ENCODE assay signal across 1 cellular context in the genomic region with DNA sequence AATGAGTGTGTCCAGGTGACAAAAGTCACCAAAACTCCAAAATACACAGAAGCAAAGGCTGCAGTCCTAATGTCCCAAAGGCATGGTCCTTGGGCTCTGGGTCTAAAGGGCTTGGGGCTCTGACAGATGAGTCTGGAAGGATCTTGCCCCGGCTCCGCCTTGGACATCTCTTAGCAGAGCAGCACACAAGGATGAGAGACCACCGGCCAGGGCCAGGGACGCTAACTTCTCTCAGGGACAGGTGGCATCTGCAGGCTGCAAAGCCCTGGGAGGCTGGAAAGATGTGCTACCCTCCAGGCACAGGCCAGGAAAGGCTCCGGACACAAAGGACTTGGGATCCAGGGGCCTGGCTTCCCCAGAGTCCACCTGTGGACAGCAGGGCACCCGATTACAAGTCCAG.
TF ChIP-seq lines count a peak whose summit lies in the region.

No MANE protein-coding gene starts in this region.

TF ChIP-seq in K562, 482 proteins besides CTCF, POLR2A, EP300 and RAD21:
- TF ChIP-seq TAF1 (IDR thresholded peaks at IDR 0.05; ENCODE audit: control insufficient read depth, extremely low read depth, insufficient read depth, low read length, severe bottlenecking) (no peak), GABPB1 (CRISPR knock-in tag; IDR thresholded peaks at IDR 0.05) (no peak), CBFA2T3 (IDR thresholded peaks at IDR 0.05) (no peak), SMARCC2 (IDR thresholded peaks at IDR 0.05; ENCODE audit: low read depth) (no peak), ZNF507 (tag; conservative IDR thresholded peaks at IDR 0.05) (no peak), RBBP5 (IDR thresholded peaks at IDR 0.05; ENCODE audit: borderline replicate concordance, insufficient read depth, low read length, poor library complexity, severe bottlenecking) (no peak), NFIC (IDR thresholded peaks at IDR 0.05) (no peak), ZNF551 (CRISPR knock-in tag; IDR thresholded peaks at IDR 0.05) (no peak)
- TF ChIP-seq, protein P1, sequence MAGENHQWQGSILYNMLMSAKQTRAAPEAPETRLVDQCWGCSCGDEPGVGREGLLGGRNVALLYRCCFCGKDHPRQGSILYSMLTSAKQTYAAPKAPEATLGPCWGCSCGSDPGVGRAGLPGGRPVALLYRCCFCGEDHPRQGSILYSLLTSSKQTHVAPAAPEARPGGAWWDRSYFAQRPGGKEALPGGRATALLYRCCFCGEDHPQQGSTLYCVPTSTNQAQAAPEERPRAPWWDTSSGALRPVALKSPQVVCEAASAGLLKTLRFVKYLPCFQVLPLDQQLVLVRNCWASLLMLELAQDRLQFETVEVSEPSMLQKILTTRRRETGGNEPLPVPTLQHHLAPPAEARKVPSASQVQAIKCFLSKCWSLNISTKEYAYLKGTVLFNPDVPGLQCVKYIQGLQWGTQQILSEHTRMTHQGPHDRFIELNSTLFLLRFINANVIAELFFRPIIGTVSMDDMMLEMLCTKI (IDR thresholded peaks at IDR 0.05; ENCODE audit: partially characterized antibody): no peak
- TF ChIP-seq, protein P2, sequence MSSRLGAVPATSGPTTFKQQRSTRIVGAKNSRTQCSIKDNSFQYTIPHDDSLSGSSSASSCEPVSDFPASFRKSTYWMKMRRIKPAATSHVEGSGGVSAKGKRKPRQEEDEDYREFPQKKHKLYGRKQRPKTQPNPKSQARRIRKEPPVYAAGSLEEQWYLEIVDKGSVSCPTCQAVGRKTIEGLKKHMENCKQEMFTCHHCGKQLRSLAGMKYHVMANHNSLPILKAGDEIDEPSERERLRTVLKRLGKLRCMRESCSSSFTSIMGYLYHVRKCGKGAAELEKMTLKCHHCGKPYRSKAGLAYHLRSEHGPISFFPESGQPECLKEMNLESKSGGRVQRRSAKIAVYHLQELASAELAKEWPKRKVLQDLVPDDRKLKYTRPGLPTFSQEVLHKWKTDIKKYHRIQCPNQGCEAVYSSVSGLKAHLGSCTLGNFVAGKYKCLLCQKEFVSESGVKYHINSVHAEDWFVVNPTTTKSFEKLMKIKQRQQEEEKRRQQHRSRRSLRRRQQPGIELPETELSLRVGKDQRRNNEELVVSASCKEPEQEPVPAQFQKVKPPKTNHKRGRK (tag; IDR thresholded peaks at IDR 0.05): no peak
